1 cellular context compared by ENCODE assay signal in genomic region chr19:46725859-46726393, GRCh38.
TF ChIP-seq lines count a peak whose summit lies in the region.

No MANE protein-coding gene starts in this region.

TF ChIP-seq in GM23338, 12 proteins besides CTCF, POLR2A, EP300 and RAD21 (continued from another document):
- TF ChIP-seq REST (IDR thresholded peaks at IDR 0.05; ENCODE audit: unreplicated experiment) (no peak), ETS1 (IDR thresholded peaks at IDR 0.05) (no peak), ZNF331 (CRISPR knock-in tag; IDR thresholded peaks at IDR 0.05; ENCODE audit: low read depth) (no peak), ZNF462 (CRISPR knock-in tag; IDR thresholded peaks at IDR 0.05) (no peak), ZNF114 (CRISPR knock-in tag; IDR thresholded peaks at IDR 0.05) (no peak)
